35 cellular contexts compared by ENCODE assay signal in genomic region chr4:138964716-138965426, GRCh38.
"Had no signal": no experiment of that assay in that cellular context is flagged by ENCODE, and none has a peak within 500 bp of the region (broad histone marks: within the 10 kb centered on the region; RNA-seq: fewer than 3 reads in every experiment).

No MANE protein-coding gene starts in this region.

- H3K9me3 ChIP-seq: adrenal gland, ascending aorta, body of pancreas, breast epithelium had no signal

- H3K36me3 ChIP-seq: adrenal gland, ascending aorta, brain microvascular endothelial cell, breast epithelium, cardiac muscle cell had no signal

- DNase-seq: activated effector memory CD4-positive, alpha-beta T cell treated with anti-CD3 and anti-CD28 coated beads, Interleukin-2, amount 50 U/mL, for 16 hours; activated effector memory CD4-positive, alpha-beta T cell treated with Interleukin-2 at 50 U/mL for 16 hours; activated gamma-delta T cell; activated gamma-delta T cell treated with Interleukin-2 at 50 U/mL for 16 hours; activated naive CD4-positive, alpha-beta T cell; activated naive CD4-positive, alpha-beta T cell treated with anti-CD3 and anti-CD28 coated beads for 36 hours; activated naive CD4-positive, alpha-beta T cell treated with anti-CD3 and anti-CD28 coated beads, Interleukin-2, amount 10 ng/mL, durations not matched to agents 7 days and 5 days; activated naive CD4-positive, alpha-beta T cell treated with anti-CD3 and anti-CD28 coated beads, Interleukin-2, amount 50 U/mL, for 16 hours; activated naive CD4-positive, alpha-beta T cell treated with Interleukin-2 at 50 U/mL for 16 hours; activated naive CD8-positive, alpha-beta T cell treated with anti-CD3 and anti-CD28 coated beads for 36 hours; activated naive CD8-positive, alpha-beta T cell treated with anti-CD3 and anti-CD28 coated beads, Interleukin-2, amount 10 ng/mL, durations not matched to agents 7 days and 5 days; activated naive CD8-positive, alpha-beta T cell treated with anti-CD3 and anti-CD28 coated beads, Interleukin-2, amount 50 U/mL, for 24 hours; activated T-cell treated with anti-CD3 and anti-CD28 coated beads for 4 hours; activated T-cell treated with anti-CD3 and anti-CD28 coated beads, Interleukin-2, amount 50 U/mL, for 1 hour; activated T-cell treated with anti-CD3 and anti-CD28 coated beads, Interleukin-2, amount 50 U/mL, for 24 hours; activated T-cell treated with anti-CD3 and anti-CD28 coated beads, Interleukin-2, amount 50 U/mL, for 4 hours; activated T-cell treated with anti-CD3 and anti-CD28 coated beads, Interleukin-2, amount 50 U/mL, for 48 hours; activated T-cell treated with anti-CD3 and anti-CD28 coated beads, Interleukin-2, amount 50 U/mL, for 72 hours; adrenal gland; amniotic stem cell; amygdala; anterior cingulate cortex; aorta; body of pancreas; brain microvascular endothelial cell; caudate nucleus; central memory CD4-positive, alpha-beta T cell; cerebellar nuclear complex had no signal

- H3K4me3 ChIP-seq: adrenal gland, ascending aorta, body of pancreas, breast epithelium, cardiac muscle cell had no signal

- ATAC-seq: activated naive CD4-positive, alpha-beta T cell treated with anti-CD3 and anti-CD28 coated beads, Interleukin-2, amount 50 U/mL, for 72 hours; activated naive CD8-positive, alpha-beta T cell treated with anti-CD3 and anti-CD28 coated beads, Interleukin-2, amount 50 U/mL, for 24 hours; activated T-cell treated with anti-CD3 and anti-CD28 coated beads, Interleukin-2, amount 50 U/mL, for 4 hours; activated T-cell treated with anti-CD3 and anti-CD28 coated beads, Interleukin-2, amount 50 U/mL, for 72 hours; activated T-helper 17 cell treated with anti-CD3 and anti-CD28 coated beads, Interleukin-2, amount 50 U/mL, for 72 hours; body of pancreas had no signal

- H3K27ac ChIP-seq: adrenal gland, ascending aorta, body of pancreas, brain microvascular endothelial cell, breast epithelium, cardiac muscle cell had no signal

- H3K27me3 ChIP-seq: adrenal gland, ascending aorta, body of pancreas, brain microvascular endothelial cell, breast epithelium, cardiac muscle cell had no signal

- FAIRE-seq: astrocyte, bronchial epithelial cell had no signal

- H3K4me1 ChIP-seq: adrenal gland, ascending aorta, body of pancreas, breast epithelium had no signal
